Comparison of ENCODE assay signal across 29 cellular contexts in the genomic region with DNA sequence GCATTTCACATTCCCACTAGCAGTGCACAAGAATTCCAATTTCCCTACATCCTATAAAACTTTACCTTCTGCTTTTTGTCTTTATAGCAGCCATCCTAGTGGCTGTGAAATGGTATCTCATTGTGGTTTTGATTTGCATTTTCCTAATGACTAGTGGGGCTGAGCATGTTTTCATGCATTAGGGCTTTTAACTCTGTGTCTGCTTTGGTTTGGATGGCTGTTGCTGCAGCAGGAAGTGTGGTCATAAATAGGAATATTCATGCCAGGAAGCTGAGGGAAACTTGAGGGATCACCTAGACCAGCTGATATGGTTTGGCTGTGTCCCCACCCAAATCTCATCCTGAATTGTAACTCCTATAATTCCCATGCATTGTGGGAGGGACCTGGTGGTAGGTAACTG.
"Had no signal": no experiment of that assay in that cellular context is flagged by ENCODE, and none has a peak within 500 bp of the region (broad histone marks: within the 10 kb centered on the region; RNA-seq: fewer than 3 reads in every experiment).

No MANE protein-coding gene starts in this region.

- H3K27ac Mint-ChIP-seq: activated CD4-positive, alpha-beta memory T cell treated with anti-CD3 and anti-CD28 coated beads, Interleukin-2, amount 10 ng/mL, durations not matched to agents 7 days and 5 days; activated CD4-positive, alpha-beta T cell treated with anti-CD3 and anti-CD28 coated beads for 36 hours; activated naive CD4-positive, alpha-beta T cell treated with anti-CD3 and anti-CD28 coated beads for 36 hours; activated naive CD8-positive, alpha-beta T cell treated with anti-CD3 and anti-CD28 coated beads for 36 hours; activated T-helper 17 cell treated with anti-CD3 and anti-CD28 coated beads, Interleukin-2, amount 50 U/mL, for 72 hours had no signal

- H3K4me2 ChIP-seq: KMS-11 had no signal

- H3K4me3 Mint-ChIP-seq: activated CD4-positive, alpha-beta memory T cell treated with anti-CD3 and anti-CD28 coated beads, Interleukin-2, amount 10 ng/mL, durations not matched to agents 7 days and 5 days; activated CD4-positive, alpha-beta T cell treated with anti-CD3 and anti-CD28 coated beads for 36 hours; activated naive CD4-positive, alpha-beta T cell treated with anti-CD3 and anti-CD28 coated beads for 36 hours; activated naive CD8-positive, alpha-beta T cell treated with anti-CD3 and anti-CD28 coated beads for 36 hours; activated T-helper 17 cell treated with anti-CD3 and anti-CD28 coated beads, Interleukin-2, amount 50 U/mL, for 72 hours had no signal

- H3K9ac ChIP-seq: KMS-11 had no signal

- DNase-seq: activated CD4-positive, alpha-beta memory T cell treated with anti-CD3 and anti-CD28 coated beads, Interleukin-2, amount 10 ng/mL, durations not matched to agents 7 days and 5 days; activated CD4-positive, alpha-beta T cell treated with anti-CD3 and anti-CD28 coated beads for 36 hours; activated CD4-positive, alpha-beta T cell treated with anti-CD3 and anti-CD28 coated beads, Interleukin-2, amount 50 U/mL, for 1 hour; activated gamma-delta T cell; activated naive CD4-positive, alpha-beta T cell treated with anti-CD3 and anti-CD28 coated beads for 36 hours; activated naive CD8-positive, alpha-beta T cell treated with anti-CD3 and anti-CD28 coated beads for 36 hours; activated T-cell treated with anti-CD3 and anti-CD28 coated beads for 4 hours; activated T-cell treated with anti-CD3 and anti-CD28 coated beads, Interleukin-2, amount 50 U/mL, for 48 hours; anterior cingulate cortex; brain microvascular endothelial cell; MG63; NCI-H1092 treated with DMSO at 0.1 percent for 48 hours; NCI-H1417 treated with DMSO at 0.1 percent for 48 hours; NCI-H1694; NCI-H2029; NCI-H2107; NCI-H2171 treated with DMSO at 0.1 percent for 48 hours; NCI-H226; NCI-H69; NK-92 treated with Interleukin-12 subunit alpha and Interleukin-12 subunit beta, amount 100 ng/mL, for 24 hours; OCI-M1; RPMI8226; T-helper 1 cell; WERI-Rb-1 had no signal

- H3K9me3 Mint-ChIP-seq: activated naive CD8-positive, alpha-beta T cell treated with anti-CD3 and anti-CD28 coated beads for 36 hours; activated T-helper 17 cell treated with anti-CD3 and anti-CD28 coated beads, Interleukin-2, amount 50 U/mL, for 72 hours had no signal

- H3K4me1 Mint-ChIP-seq: activated CD4-positive, alpha-beta memory T cell treated with anti-CD3 and anti-CD28 coated beads, Interleukin-2, amount 10 ng/mL, durations not matched to agents 7 days and 5 days; activated naive CD8-positive, alpha-beta T cell treated with anti-CD3 and anti-CD28 coated beads for 36 hours had no signal

- H3K9me3 ChIP-seq: MG63 had no signal

- ATAC-seq: activated CD4-positive, alpha-beta T cell treated with anti-CD3 and anti-CD28 coated beads for 36 hours; activated T-helper 17 cell treated with anti-CD3 and anti-CD28 coated beads, Interleukin-2, amount 50 U/mL, for 72 hours; Panc1; Right ventricle myocardium inferior had no signal

- H3K36me3 Mint-ChIP-seq: activated naive CD8-positive, alpha-beta T cell treated with anti-CD3 and anti-CD28 coated beads for 36 hours had no signal

- H3K36me3 ChIP-seq: brain microvascular endothelial cell, MG63, WERI-Rb-1 had no signal

- H3K4me3 ChIP-seq: MG63, SK-N-MC had no signal

- H3K27me3 ChIP-seq: brain microvascular endothelial cell, MG63 had no signal

- H3K27ac ChIP-seq: brain microvascular endothelial cell, KMS-11, SK-N-MC, WERI-Rb-1 had no signal
